Comparison of ENCODE assay signal across 16 cellular contexts in the genomic region with DNA sequence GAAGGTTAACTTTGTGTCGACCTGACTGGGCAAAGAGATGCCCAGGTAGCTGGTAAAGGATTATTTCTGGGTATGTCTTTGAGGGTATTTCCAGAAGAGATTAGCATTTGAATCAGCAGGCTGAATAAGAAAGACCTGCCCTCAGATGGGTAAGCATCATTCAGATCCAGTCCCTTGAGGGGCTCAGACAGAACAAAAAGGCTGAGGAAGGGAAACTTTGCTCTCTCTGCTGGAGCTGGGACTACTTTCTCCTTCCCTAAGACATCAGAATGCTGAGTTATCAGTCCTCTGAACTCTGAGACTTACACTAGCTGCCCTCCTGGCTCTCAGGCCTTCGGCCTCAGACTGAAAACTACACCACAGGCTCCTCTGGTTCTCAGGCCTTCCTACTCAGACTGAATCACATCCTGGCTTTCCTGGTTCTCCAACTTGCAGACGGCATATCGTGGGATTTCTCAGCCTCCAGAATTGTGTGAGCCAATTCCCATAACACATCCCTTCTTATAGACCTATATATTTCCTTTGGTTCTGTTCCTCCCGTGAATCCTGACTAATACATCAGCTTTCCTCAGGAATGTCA.
DNase-seq lines count a peak whose midpoint lies in the region; ATAC-seq and TF ChIP-seq lines count a peak whose summit lies in the region.
"Had no signal": no experiment of that assay in that cellular context is flagged by ENCODE, and none has a peak within 500 bp of the region (broad histone marks: within the 10 kb centered on the region; RNA-seq: fewer than 3 reads in every experiment).

No MANE protein-coding gene starts in this region.

- CTCF ChIA-PET in WTC11 (lab: Charles Lee), result no interaction called here
- CTCF ChIA-PET in activated naive CD4-positive, alpha-beta T cell treated with anti-CD3 and anti-CD28 coated beads for 36 hours (lab: Charles Lee), result no interaction called here

- H3K27ac Mint-ChIP-seq in GM23338 (peak overlapping the region; percentile 42; the same call in 1 of the 2 replicates), WTC11 (peak overlapping the region; percentile 86)
- no peak overlapping the region for H3K27ac Mint-ChIP-seq in activated naive CD4-positive, alpha-beta T cell treated with anti-CD3 and anti-CD28 coated beads for 36 hours

- no peaks in the 10 kb centered on the region for H3K9me3 ChIP-seq in parathyroid adenoma (ENCODE audit: control insufficient read depth, low read length)
- H3K9me3 ChIP-seq: psoas muscle had no signal

- H4K20me1 ChIP-seq in GM23338 (replicated peaks; ENCODE audit: insufficient read depth), result no peaks in the 10 kb centered on the region

- H3K27me3 Mint-ChIP-seq in GM23338 (ENCODE audit: insufficient read depth, low read depth, poor library complexity) (peaks cover 2% of the 10 kb centered on the region), WTC11 (ENCODE audit: low read depth) (no peaks in the 10 kb centered on the region)
- H3K27me3 Mint-ChIP-seq in activated naive CD4-positive, alpha-beta T cell treated with anti-CD3 and anti-CD28 coated beads for 36 hours (ENCODE audit: low read depth), result no peaks in the 10 kb centered on the region

- H3K36me3 ChIP-seq in GM23338 (ENCODE audit: insufficient read depth), result no peaks in the 10 kb centered on the region
- no peaks in the 10 kb centered on the region for H3K36me3 ChIP-seq in parathyroid adenoma (ENCODE audit: control insufficient read depth, insufficient read depth, low read length)

- H3K9me2 ChIP-seq in GM23338 (ENCODE audit: insufficient read depth), result no peaks in the 10 kb centered on the region

- no peaks in the 10 kb centered on the region for H3K79me2 ChIP-seq in GM23338 (replicated peaks; ENCODE audit: insufficient read depth)
- H3K79me2 ChIP-seq in parathyroid adenoma, result no peaks in the 10 kb centered on the region

- intact Hi-C loops in activated naive CD4-positive, alpha-beta T cell treated with anti-CD3 and anti-CD28 coated beads for 36 hours (cut with micrococcal nuclease), result no loop called here

- H3K4me1 ChIP-seq in GM23338 (ENCODE audit: insufficient read depth) (0 out of 2 replicates have a peak, but pooled peaks cover 5% of the 10 kb centered on the region), parathyroid adenoma (peaks cover 2% of the 10 kb centered on the region)
- H3K4me1 ChIP-seq: psoas muscle had no signal

- POLR2A ChIA-PET in WTC11 (lab: Charles Lee), result no interaction called here

- H3K9me3 Mint-ChIP-seq in GM23338 (no peaks in the 10 kb centered on the region), WTC11 (no peaks in the 10 kb centered on the region)
- H3K9me3 Mint-ChIP-seq in activated naive CD4-positive, alpha-beta T cell treated with anti-CD3 and anti-CD28 coated beads for 36 hours, result peaks cover 5% of the 10 kb centered on the region

- no peaks in the 10 kb centered on the region for H3F3A ChIP-seq in GM23338 (replicated peaks; ENCODE audit: low read depth)

- peak; percentile 77 for ATAC-seq in GM23338
- ATAC-seq in WTC11, result peak; percentile 90
- ATAC-seq: psoas muscle had no signal

- H3K4me2 ChIP-seq in GM23338 (no peak overlapping the region), parathyroid adenoma (ENCODE audit: low read length) (peak overlapping the region; percentile 34)

- no peak overlapping the region for H3K4me3 Mint-ChIP-seq in GM23338
- H3K4me3 Mint-ChIP-seq in WTC11, result no peak overlapping the region
- H3K4me3 Mint-ChIP-seq in activated naive CD4-positive, alpha-beta T cell treated with anti-CD3 and anti-CD28 coated beads for 36 hours, result no peak overlapping the region
- H3K4me3 Mint-ChIP-seq: CD14-positive monocyte had no signal

- H3K4me1 Mint-ChIP-seq in GM23338 (peaks cover 33% of the 10 kb centered on the region), WTC11 (peaks cover 48% of the 10 kb centered on the region)
- no peaks in the 10 kb centered on the region for H3K4me1 Mint-ChIP-seq in activated naive CD4-positive, alpha-beta T cell treated with anti-CD3 and anti-CD28 coated beads for 36 hours (ENCODE audit: low read depth)
- H3K4me1 Mint-ChIP-seq: CD14-positive monocyte had no signal

- in situ Hi-C loops in ACHN (cut with HindIII; ENCODE audit: low pct_ligation_motif_present, low pct_unique_long_range_greater_than_20kb, low sequenced_read_pairs), result no loop called here

- H3K27me3 ChIP-seq in GM23338 (ENCODE audit: insufficient read depth) (no peaks in the 10 kb centered on the region), parathyroid adenoma (ENCODE audit: control insufficient read depth, insufficient read depth, low read length) (no peaks in the 10 kb centered on the region)

- H2AFZ ChIP-seq in GM23338 (no peak overlapping the region; the same call in 1 of the 2 replicates), parathyroid adenoma (no peak overlapping the region)

- H3K36me3 Mint-ChIP-seq in GM23338 (ENCODE audit: low read depth) (no peaks in the 10 kb centered on the region), WTC11 (no peaks in the 10 kb centered on the region)
- no peaks in the 10 kb centered on the region for H3K36me3 Mint-ChIP-seq in activated naive CD4-positive, alpha-beta T cell treated with anti-CD3 and anti-CD28 coated beads for 36 hours (ENCODE audit: low read depth)
- H3K36me3 Mint-ChIP-seq: CD14-positive monocyte had no signal

- H3K4me3 ChIP-seq in GM23338 (no peak overlapping the region), fibroblast of mammary gland (ENCODE audit: control insufficient read depth, low read depth, low read length) (no peak overlapping the region), parathyroid adenoma (ENCODE audit: low read depth, low read length) (no peak overlapping the region)
- H3K4me3 ChIP-seq: psoas muscle had no signal

- H3K9ac ChIP-seq in parathyroid adenoma, result no peak overlapping the region

- TF ChIP-seq CTCF in GM23338 (conservative IDR thresholded peaks at IDR 0.05; ENCODE audit: low read depth in 2 of 2), result no peak
- no peak for TF ChIP-seq CTCF in WTC11 (IDR thresholded peaks at IDR 0.05)
- no peak for TF ChIP-seq CTCF in fibroblast of mammary gland (conservative IDR thresholded peaks at IDR 0.05; ENCODE audit: control insufficient read depth, insufficient read depth, low read depth, low read length)
- TF ChIP-seq CTCF in parathyroid adenoma (IDR thresholded peaks at IDR 0.05), result no peak

- DNase-seq in GM23338 (ENCODE audit: low spot score) (peak; percentile 21), WTC11 (ENCODE audit: low spot score) (no peak), fibroblast of mammary gland (ENCODE audit: low read depth) (peak; percentile 88), NCI-H2081 treated with DMSO at 0.1 percent for 48 hours (lab: John Stamatoyannopoulos, UW) (no peak), ACHN (no peak)
- DNase-seq in activated naive CD4-positive, alpha-beta T cell treated with anti-CD3 and anti-CD28 coated beads for 36 hours, result no peak
- DNase-seq in stimulated activated naive CD4-positive, alpha-beta T cell (lab: John Stamatoyannopoulos, UW), result no peak
- DNase-seq: activated CD8-positive, alpha-beta memory T cell treated with anti-CD3 and anti-CD28 coated beads for 24 hours; DND-41; effector CD4-positive, alpha-beta T cell; glutamatergic neuron; NCI-H146; NCI-H345; psoas muscle had no signal

- H3K27ac ChIP-seq in GM23338 (ENCODE audit: low read depth) (no peak overlapping the region), parathyroid adenoma (no peak overlapping the region)
- H3K27ac ChIP-seq: psoas muscle had no signal

TF ChIP-seq in GM23338, 12 proteins besides CTCF, POLR2A, EP300 and RAD21:
- TF ChIP-seq CREB1 (CRISPR knock-in tag; IDR thresholded peaks at IDR 0.05; ENCODE audit: low read depth) (no peak), JUNB (IDR thresholded peaks at IDR 0.05; ENCODE audit: unreplicated experiment) (no peak), POLR2AphosphoS5 (IDR thresholded peaks at IDR 0.05; ENCODE audit: low read depth) (no peak), EZH2 (IDR thresholded peaks at IDR 0.05; ENCODE audit: low read depth, unreplicated experiment) (no peak), NANOG (IDR thresholded peaks at IDR 0.05; ENCODE audit: borderline replicate concordance) (no peak)
- TF ChIP-seq, protein P1, sequence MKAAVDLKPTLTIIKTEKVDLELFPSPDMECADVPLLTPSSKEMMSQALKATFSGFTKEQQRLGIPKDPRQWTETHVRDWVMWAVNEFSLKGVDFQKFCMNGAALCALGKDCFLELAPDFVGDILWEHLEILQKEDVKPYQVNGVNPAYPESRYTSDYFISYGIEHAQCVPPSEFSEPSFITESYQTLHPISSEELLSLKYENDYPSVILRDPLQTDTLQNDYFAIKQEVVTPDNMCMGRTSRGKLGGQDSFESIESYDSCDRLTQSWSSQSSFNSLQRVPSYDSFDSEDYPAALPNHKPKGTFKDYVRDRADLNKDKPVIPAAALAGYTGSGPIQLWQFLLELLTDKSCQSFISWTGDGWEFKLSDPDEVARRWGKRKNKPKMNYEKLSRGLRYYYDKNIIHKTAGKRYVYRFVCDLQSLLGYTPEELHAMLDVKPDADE (IDR thresholded peaks at IDR 0.05), result no peak

TF ChIP-seq in WTC11, 78 proteins besides CTCF, POLR2A, EP300 and RAD21:
- TF ChIP-seq, protein P2, sequence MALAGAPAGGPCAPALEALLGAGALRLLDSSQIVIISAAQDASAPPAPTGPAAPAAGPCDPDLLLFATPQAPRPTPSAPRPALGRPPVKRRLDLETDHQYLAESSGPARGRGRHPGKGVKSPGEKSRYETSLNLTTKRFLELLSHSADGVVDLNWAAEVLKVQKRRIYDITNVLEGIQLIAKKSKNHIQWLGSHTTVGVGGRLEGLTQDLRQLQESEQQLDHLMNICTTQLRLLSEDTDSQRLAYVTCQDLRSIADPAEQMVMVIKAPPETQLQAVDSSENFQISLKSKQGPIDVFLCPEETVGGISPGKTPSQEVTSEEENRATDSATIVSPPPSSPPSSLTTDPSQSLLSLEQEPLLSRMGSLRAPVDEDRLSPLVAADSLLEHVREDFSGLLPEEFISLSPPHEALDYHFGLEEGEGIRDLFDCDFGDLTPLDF (CRISPR knock-in tag; IDR thresholded peaks at IDR 0.05), result no peak
- TF ChIP-seq ZNF416 (CRISPR knock-in tag; IDR thresholded peaks at IDR 0.05), result peak; percentile 85

Comparison
In these comparisons a context has a peak if more than half of its experiments do, and no peak if none do; other contexts are left out.
1. DNase-seq: peak in GM23338 (single experiment) and fibroblast of mammary gland (single experiment); none in WTC11 (single experiment), activated naive CD4-positive, alpha-beta T cell treated with anti-CD3 and anti-CD28 coated beads for 36 hours (single experiment), NCI-H2081 treated with DMSO at 0.1 percent for 48 hours (single experiment), ACHN (single experiment) and stimulated activated naive CD4-positive, alpha-beta T cell (0 of 6).